Comparison of ENCODE assay signal across 19 cellular contexts in the genomic region with DNA sequence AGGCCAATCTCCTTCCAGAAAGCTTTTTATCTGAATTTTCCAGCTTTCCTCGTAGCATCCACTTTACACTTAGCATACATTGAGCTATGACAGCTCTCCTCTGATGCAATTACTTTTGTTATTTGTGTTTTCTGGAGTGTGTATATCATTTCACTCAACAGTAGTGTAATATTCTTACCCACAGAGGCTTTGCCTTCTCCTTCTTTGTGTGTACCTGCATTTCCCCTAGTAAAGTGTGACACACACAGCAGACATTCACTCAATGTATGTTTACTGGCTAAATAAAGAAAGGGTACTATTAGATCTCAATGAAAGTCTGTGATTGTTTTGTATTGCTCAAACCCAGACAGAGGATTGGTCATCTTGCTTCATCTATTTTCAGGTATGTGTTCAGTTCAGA.
"Had no signal": no experiment of that assay in that cellular context is flagged by ENCODE, and none has a peak within 500 bp of the region (broad histone marks: within the 10 kb centered on the region; RNA-seq: fewer than 3 reads in every experiment).

No MANE protein-coding gene starts in this region.

- H3K79me2 ChIP-seq: hepatocyte had no signal

- H3K27ac ChIP-seq: gastrocnemius medialis, heart left ventricle, hepatocyte, left ventricle myocardium inferior, lower lobe of right lung, ovary, psoas muscle, sigmoid colon, spleen, suprapubic skin, thyroid gland, vagina had no signal

- H3K4me1 ChIP-seq: gastrocnemius medialis, heart left ventricle, left ventricle myocardium inferior, lower lobe of right lung, psoas muscle, sigmoid colon, spleen, suprapubic skin, thyroid gland, vagina had no signal

- H3K9me3 ChIP-seq: gastrocnemius medialis, heart left ventricle, left ventricle myocardium inferior, lower lobe of right lung, ovary, psoas muscle, sigmoid colon, spleen, suprapubic skin, thyroid gland, vagina had no signal

- H2AFZ ChIP-seq: hepatocyte had no signal

- H3K4me3 ChIP-seq: gastrocnemius medialis, heart left ventricle, hepatocyte, left ventricle myocardium inferior, lower lobe of right lung, ovary, psoas muscle, sigmoid colon, spleen, suprapubic skin, thyroid gland, vagina had no signal

- H3K36me3 ChIP-seq: gastrocnemius medialis, heart left ventricle, left ventricle myocardium inferior, lower lobe of right lung, ovary, sigmoid colon, spleen, suprapubic skin, thyroid gland, vagina had no signal

- H3K27me3 ChIP-seq: gastrocnemius medialis, heart left ventricle, hepatocyte, ovary, sigmoid colon, spleen, suprapubic skin, thyroid gland, vagina had no signal

- ATAC-seq: gastrocnemius medialis; heart left ventricle; left colon; lower lobe of right lung; psoas muscle; right cardiac atrium; stimulated activated naive B cell treated with anti-CD40 and anti-IgM and Interleukin-4, amounts not matched to agents 10 μg/mL and 1 μg/mL and 100 μg/mL, for 72 hours had no signal

- H3K4me2 ChIP-seq: hepatocyte had no signal

- DNase-seq: cortex of kidney; effector CD4-positive, alpha-beta T cell; gastrocnemius medialis; heart left ventricle; left colon; left ventricle myocardium inferior; lower lobe of right lung; ovary; psoas muscle; right cardiac atrium; sigmoid colon; spleen; stimulated activated CD4-positive, alpha-beta T cell treated with anti-CD3 and anti-CD28 coated beads, Interleukin-4, amount 100 ng/mL, for 4 hours; stimulated activated naive B cell treated with anti-CD40 and anti-IgM and Interleukin-4, amounts not matched to agents 10 μg/mL and 1 μg/mL and 100 μg/mL, for 72 hours; thyroid gland; trophoblast cell had no signal
